In the genomic region with DNA sequence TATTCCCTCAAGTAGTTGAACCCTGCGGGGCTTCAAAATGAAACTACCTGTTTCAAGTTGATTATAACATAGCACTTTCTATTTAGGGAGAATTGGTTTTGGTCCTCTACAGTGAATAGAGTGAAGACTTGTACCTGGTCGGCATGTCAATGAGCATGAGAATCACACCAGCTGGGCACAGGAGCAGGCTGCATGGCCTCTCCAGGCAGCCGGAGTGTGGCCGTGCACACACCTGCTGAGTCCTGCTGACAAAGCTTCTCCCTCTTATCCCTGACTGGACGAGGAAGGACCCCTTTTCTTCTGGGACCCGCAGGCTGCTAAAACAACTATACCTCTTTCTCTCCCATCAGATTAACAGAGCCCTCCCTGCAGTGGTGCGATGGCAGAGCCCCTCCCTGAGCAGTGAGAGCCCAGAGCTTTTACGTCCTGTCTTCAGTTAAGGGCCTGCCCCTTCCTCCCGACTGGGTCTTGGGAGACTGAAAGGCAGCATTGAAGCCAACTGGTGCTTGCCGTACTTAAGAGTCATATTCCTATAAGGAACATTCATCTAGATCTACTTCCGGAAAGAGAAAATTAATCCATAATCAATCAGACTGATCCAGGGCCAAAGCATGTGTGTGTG, we compare ENCODE assay signal across 1 cellular context.
TF ChIP-seq lines count a peak whose summit lies in the region.

No MANE protein-coding gene starts in this region.

TF ChIP-seq in GM23338, 12 proteins besides CTCF, POLR2A, EP300 and RAD21 (continued from another document):
- TF ChIP-seq, protein P1, sequence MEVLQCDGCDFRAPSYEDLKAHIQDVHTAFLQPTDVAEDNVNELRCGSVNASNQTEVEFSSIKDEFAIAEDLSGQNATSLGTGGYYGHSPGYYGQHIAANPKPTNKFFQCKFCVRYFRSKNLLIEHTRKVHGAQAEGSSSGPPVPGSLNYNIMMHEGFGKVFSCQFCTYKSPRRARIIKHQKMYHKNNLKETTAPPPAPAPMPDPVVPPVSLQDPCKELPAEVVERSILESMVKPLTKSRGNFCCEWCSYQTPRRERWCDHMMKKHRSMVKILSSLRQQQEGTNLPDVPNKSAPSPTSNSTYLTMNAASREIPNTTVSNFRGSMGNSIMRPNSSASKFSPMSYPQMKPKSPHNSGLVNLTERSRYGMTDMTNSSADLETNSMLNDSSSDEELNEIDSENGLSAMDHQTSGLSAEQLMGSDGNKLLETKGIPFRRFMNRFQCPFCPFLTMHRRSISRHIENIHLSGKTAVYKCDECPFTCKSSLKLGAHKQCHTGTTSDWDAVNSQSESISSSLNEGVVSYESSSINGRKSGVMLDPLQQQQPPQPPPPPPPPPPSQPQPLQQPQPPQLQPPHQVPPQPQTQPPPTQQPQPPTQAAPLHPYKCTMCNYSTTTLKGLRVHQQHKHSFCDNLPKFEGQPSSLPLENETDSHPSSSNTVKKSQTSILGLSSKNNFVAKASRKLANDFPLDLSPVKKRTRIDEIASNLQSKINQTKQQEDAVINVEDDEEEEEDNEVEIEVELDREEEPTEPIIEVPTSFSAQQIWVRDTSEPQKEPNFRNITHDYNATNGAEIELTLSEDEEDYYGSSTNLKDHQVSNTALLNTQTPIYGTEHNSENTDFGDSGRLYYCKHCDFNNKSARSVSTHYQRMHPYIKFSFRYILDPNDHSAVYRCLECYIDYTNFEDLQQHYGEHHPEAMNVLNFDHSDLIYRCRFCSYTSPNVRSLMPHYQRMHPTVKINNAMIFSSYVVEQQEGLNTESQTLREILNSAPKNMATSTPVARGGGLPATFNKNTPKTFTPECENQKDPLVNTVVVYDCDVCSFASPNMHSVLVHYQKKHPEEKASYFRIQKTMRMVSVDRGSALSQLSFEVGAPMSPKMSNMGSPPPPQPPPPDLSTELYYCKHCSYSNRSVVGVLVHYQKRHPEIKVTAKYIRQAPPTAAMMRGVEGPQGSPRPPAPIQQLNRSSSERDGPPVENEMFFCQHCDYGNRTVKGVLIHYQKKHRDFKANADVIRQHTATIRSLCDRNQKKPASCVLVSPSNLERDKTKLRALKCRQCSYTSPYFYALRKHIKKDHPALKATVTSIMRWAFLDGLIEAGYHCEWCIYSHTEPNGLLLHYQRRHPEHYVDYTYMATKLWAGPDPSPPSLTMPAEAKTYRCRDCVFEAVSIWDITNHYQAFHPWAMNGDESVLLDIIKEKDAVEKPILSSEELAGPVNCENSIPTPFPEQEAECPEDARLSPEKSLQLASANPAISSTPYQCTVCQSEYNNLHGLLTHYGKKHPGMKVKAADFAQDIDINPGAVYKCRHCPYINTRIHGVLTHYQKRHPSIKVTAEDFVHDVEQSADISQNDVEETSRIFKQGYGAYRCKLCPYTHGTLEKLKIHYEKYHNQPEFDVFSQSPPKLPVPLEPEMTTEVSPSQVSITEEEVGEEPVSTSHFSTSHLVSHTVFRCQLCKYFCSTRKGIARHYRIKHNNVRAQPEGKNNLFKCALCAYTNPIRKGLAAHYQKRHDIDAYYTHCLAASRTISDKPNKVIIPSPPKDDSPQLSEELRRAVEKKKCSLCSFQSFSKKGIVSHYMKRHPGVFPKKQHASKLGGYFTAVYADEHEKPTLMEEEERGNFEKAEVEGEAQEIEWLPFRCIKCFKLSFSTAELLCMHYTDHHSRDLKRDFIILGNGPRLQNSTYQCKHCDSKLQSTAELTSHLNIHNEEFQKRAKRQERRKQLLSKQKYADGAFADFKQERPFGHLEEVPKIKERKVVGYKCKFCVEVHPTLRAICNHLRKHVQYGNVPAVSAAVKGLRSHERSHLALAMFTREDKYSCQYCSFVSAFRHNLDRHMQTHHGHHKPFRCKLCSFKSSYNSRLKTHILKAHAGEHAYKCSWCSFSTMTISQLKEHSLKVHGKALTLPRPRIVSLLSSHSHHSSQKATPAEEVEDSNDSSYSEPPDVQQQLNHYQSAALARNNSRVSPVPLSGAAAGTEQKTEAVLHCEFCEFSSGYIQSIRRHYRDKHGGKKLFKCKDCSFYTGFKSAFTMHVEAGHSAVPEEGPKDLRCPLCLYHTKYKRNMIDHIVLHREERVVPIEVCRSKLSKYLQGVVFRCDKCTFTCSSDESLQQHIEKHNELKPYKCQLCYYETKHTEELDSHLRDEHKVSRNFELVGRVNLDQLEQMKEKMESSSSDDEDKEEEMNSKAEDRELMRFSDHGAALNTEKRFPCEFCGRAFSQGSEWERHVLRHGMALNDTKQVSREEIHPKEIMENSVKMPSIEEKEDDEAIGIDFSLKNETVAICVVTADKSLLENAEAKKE (CRISPR knock-in tag; IDR thresholded peaks at IDR 0.05): no peak
- TF ChIP-seq JUNB (IDR thresholded peaks at IDR 0.05; ENCODE audit: unreplicated experiment) (no peak), ZNF331 (CRISPR knock-in tag; IDR thresholded peaks at IDR 0.05; ENCODE audit: low read depth) (no peak), EZH2phosphoT487 (IDR thresholded peaks at IDR 0.05; ENCODE audit: unreplicated experiment) (no peak)
